16 cellular contexts compared by ENCODE assay signal in genomic region chr2:121185111-121185510, GRCh38.
DNase-seq lines count a peak whose midpoint lies in the region; ATAC-seq and TF ChIP-seq lines count a peak whose summit lies in the region.
"Had no signal": no experiment of that assay in that cellular context is flagged by ENCODE, and none has a peak within 500 bp of the region (broad histone marks: within the 10 kb centered on the region; RNA-seq: fewer than 3 reads in every experiment).

No MANE protein-coding gene starts in this region.

- no peaks in the 10 kb centered on the region for H3K9me2 ChIP-seq in PC-3 (replicated peaks; ENCODE audit: low read length)

- TF ChIP-seq CTCF in PC-3 (conservative IDR thresholded peaks at IDR 0.05; ENCODE audit: low read depth, low read length) (no peak), body of pancreas (IDR thresholded peaks at IDR 0.05) (no peak), gastrocnemius medialis (IDR thresholded peaks at IDR 0.05 in 4 of 5, conservative IDR thresholded peaks at IDR 0.05 in 1 of 5) (no peak)

- H3K4me3 ChIP-seq in PC-3 (ENCODE audit: low read length) (no peak overlapping the region), body of pancreas (no peak overlapping the region), gastrocnemius medialis (no peak overlapping the region)
- H3K4me3 ChIP-seq: A549; BLaER1 treated with 17β-estradiol and CSF1 and Interleukin-3, amounts not matched to agents 10 nM and 100 nM; MG63; Peyer's patch had no signal

- CTCF ChIA-PET in PC-3 (lab: Charles Lee): no interaction called here

- H4K20me1 ChIP-seq in PC-3 (ENCODE audit: low read length): no peaks in the 10 kb centered on the region
- H4K20me1 ChIP-seq: BLaER1 treated with 17β-estradiol and CSF1 and Interleukin-3, amounts not matched to agents 10 nM and 100 nM had no signal

- no peak for TF ChIP-seq POLR2A in body of pancreas (IDR thresholded peaks at IDR 0.05)
- no peak for TF ChIP-seq POLR2A in gastrocnemius medialis (IDR thresholded peaks at IDR 0.05)

- peak overlapping the region; percentile 41 for H3K27ac ChIP-seq in PC-3 (ENCODE audit: low read length)
- H3K27ac ChIP-seq in body of pancreas: no peak overlapping the region
- peak overlapping the region; percentile 21 for H3K27ac ChIP-seq in epithelial cell of prostate
- peak overlapping the region; percentile 62 to 85 (median 72) for H3K27ac ChIP-seq in gastrocnemius medialis
- H3K27ac ChIP-seq: A549, KMS-11, Peyer's patch had no signal

- peak overlapping the region; percentile 12; the same call in 1 of the 2 replicates for H3K4me2 ChIP-seq in PC-3 (ENCODE audit: low read length)
- H3K4me2 ChIP-seq: A549, KMS-11 had no signal

- POLR2A ChIA-PET in PC-3 (lab: Charles Lee; ENCODE audit: unreplicated experiment): no interaction called here

- in situ Hi-C loops in gastrocnemius medialis (cut with MboI; ENCODE audit: low sequenced_read_pairs in 4 of 4): no loop called here

- H3K4me1 ChIP-seq in PC-3 (ENCODE audit: insufficient read depth, low read length): peaks cover 16% of the 10 kb centered on the region
- H3K4me1 ChIP-seq in body of pancreas: peaks cover 14% of the 10 kb centered on the region
- H3K4me1 ChIP-seq in gastrocnemius medialis: peaks cover 5 to 23% of the 10 kb centered on the region in 2 donors
- H3K4me1 ChIP-seq: A549, Peyer's patch had no signal

- no TSS peak for BruUV-seq in PC-3 (replicated peaks; lab: Mats Ljungman, UMichigan)

- intact Hi-C loops in PC-3 (cut with micrococcal nuclease) (no loop called here), body of pancreas (cut with DNase I) (no loop called here), gastrocnemius medialis (cut with DNase I; ENCODE audit: low total_unique reads) (loop anchor here (1.0 to 5.0 kb wide), 2 partner anchors 12 to 638 kb away; no protein-coding TSS in a partner anchor)

- H3K9ac ChIP-seq in PC-3 (ENCODE audit: low read length): no peak overlapping the region
- H3K9ac ChIP-seq: BLaER1 treated with 17β-estradiol and CSF1 and Interleukin-3, amounts not matched to agents 10 nM and 100 nM; KMS-11 had no signal

- H3K9me3 ChIP-seq in PC-3 (ENCODE audit: low read length) (no peaks in the 10 kb centered on the region), body of pancreas (no peaks in the 10 kb centered on the region), gastrocnemius medialis (no peaks in the 10 kb centered on the region)
- H3K9me3 ChIP-seq: A549; BLaER1 treated with 17β-estradiol and CSF1 and Interleukin-3, amounts not matched to agents 10 nM and 100 nM; MG63; Peyer's patch had no signal

- no peaks in the 10 kb centered on the region for H3K27me3 ChIP-seq in PC-3 (ENCODE audit: low read length)
- no peaks in the 10 kb centered on the region for H3K27me3 ChIP-seq in body of pancreas
- no peaks in the 10 kb centered on the region for H3K27me3 ChIP-seq in gastrocnemius medialis
- H3K27me3 ChIP-seq: BLaER1 treated with 17β-estradiol and CSF1 and Interleukin-3, amounts not matched to agents 10 nM and 100 nM; MG63; Peyer's patch had no signal

- no peaks in the 10 kb centered on the region for H3F3A ChIP-seq in PC-3 (ENCODE audit: low read length, unreplicated experiment)

- H2AFZ ChIP-seq in PC-3 (ENCODE audit: low read length): no peak overlapping the region

- no peak for DNase-seq in PC-3
- DNase-seq in body of pancreas: peak in 1 of 4 donors; percentile 40
- no peak for DNase-seq in epithelial cell of prostate (ENCODE audit: low read depth, low spot score)
- DNase-seq in gastrocnemius medialis: no peak
- DNase-seq in SHP77 (lab: John Stamatoyannopoulos, UW): no peak
- DNase-seq in activated naive CD4-positive, alpha-beta T cell treated with anti-CD3 and anti-CD28 coated beads, Interleukin-2, amount 50 U/mL, for 16 hours: no peak
- DNase-seq in activated CD4-positive, alpha-beta T cell treated with anti-CD3 and anti-CD28 coated beads, Interleukin-2, amount 50 U/mL, for 4 hours: no peak
- DNase-seq: EL, GOT3, Peyer's patch, SIG-M5 had no signal

- H3K79me2 ChIP-seq in PC-3 (ENCODE audit: low read length): no peaks in the 10 kb centered on the region

- ATAC-seq in PC-3 (no peak), body of pancreas (peak; percentile 12), gastrocnemius medialis (no peak), GM19351 (IDR thresholded peaks at IDR 0.05; ENCODE audit: unreplicated experiment) (no peak)

- 52 to 94% methylated on average over 2 to 10 of the region's 10 CpGs for WGBS in body of pancreas, 2 donors

- H3K36me3 ChIP-seq in PC-3 (ENCODE audit: low read depth, low read length): no peaks in the 10 kb centered on the region
- no peaks in the 10 kb centered on the region for H3K36me3 ChIP-seq in body of pancreas (replicated peaks in 1 of 2; ENCODE audit: insufficient read depth in 1 of 2, low read depth in 2 of 2)
- no peaks in the 10 kb centered on the region for H3K36me3 ChIP-seq in gastrocnemius medialis
- H3K36me3 ChIP-seq: BLaER1 treated with 17β-estradiol and CSF1 and Interleukin-3, amounts not matched to agents 10 nM and 100 nM; MG63; Peyer's patch had no signal

Comparison
In these comparisons a context has a peak if more than half of its experiments do, and no peak if none do; other contexts are left out.
1. H3K27ac ChIP-seq: peak in PC-3 (single experiment), epithelial cell of prostate (single experiment) and gastrocnemius medialis (4 of 4); none in body of pancreas (0 of 4).